Comparison of ENCODE assay signal across 22 cellular contexts in genomic region chr1:39711359-39712340, GRCh38. TPM values are rescaled to one million over a fixed set of nuclear protein-coding genes. Genes with fewer than 3 reads are reported as not detected.
DNase-seq lines count a peak whose midpoint lies in the region; ATAC-seq, FAIRE-seq and TF ChIP-seq lines count a peak whose summit lies in the region.
"Had no signal": no experiment of that assay in that cellular context is flagged by ENCODE, and none has a peak within 500 bp of the region (broad histone marks: within the 10 kb centered on the region; RNA-seq: fewer than 3 reads in every experiment).

No MANE protein-coding gene starts in this region.

- ATAC-seq in HepG2, result peak; percentile 86
- ATAC-seq in right lobe of liver, result no peak
- no peak for ATAC-seq in T-helper 17 cell
- ATAC-seq in GM19463 (IDR thresholded peaks at IDR 0.05; ENCODE audit: unreplicated experiment), result no peak
- ATAC-seq in HG02840 (IDR thresholded peaks at IDR 0.05; ENCODE audit: low FRiP score, unreplicated experiment), result no peak
- ATAC-seq: activated CD8-positive, alpha-beta T cell treated with anti-CD3 and anti-CD28 coated beads for 36 hours had no signal

- CTCF ChIA-PET in HepG2 (lab: Yijun Ruan, JAX; ENCODE audit: low intra/inter-chr PET ratio, low total read pairs), result no interaction called here
- CTCF ChIA-PET in mammary epithelial cell (lab: Charles Lee; ENCODE audit: low non-redundant PET), result no interaction called here

- H2AFZ ChIP-seq in HepG2 (ENCODE audit: low read length) (no peak overlapping the region), mammary epithelial cell (ENCODE audit: low read depth, low read length) (no peak overlapping the region)

- H3K4me3 ChIP-seq in HepG2 (replicated peaks in 1 of 3; ENCODE audit: insufficient read depth in 1 of 3, low read depth in 2 of 3, low read length in 3 of 3), result no peak overlapping the region
- no peak overlapping the region for H3K4me3 ChIP-seq in right lobe of liver
- H3K4me3 ChIP-seq in mammary epithelial cell (replicated peaks in 1 of 3; ENCODE audit: insufficient read depth in 1 of 3, low read depth in 2 of 3, low read length in 3 of 3), result no peak overlapping the region
- H3K4me3 ChIP-seq: vagina had no signal

- no peaks in the 10 kb centered on the region for H3K4me1 Mint-ChIP-seq in T-helper 17 cell
- H3K4me1 Mint-ChIP-seq: CD4-positive, CD25-positive, alpha-beta regulatory T cell; immature natural killer cell had no signal

- peaks cover 5% of the 10 kb centered on the region for H3K36me3 Mint-ChIP-seq in T-helper 17 cell (ENCODE audit: low read depth)
- H3K36me3 Mint-ChIP-seq: immature natural killer cell had no signal

- dilution Hi-C loops in mammary epithelial cell (cut with HindIII; ENCODE audit: low sequenced_read_pairs), result loop anchor here (5.0 kb wide), 1 partner anchor 99 kb away; no protein-coding TSS in a partner anchor

- no peak for TF ChIP-seq POLR2A in HepG2 (IDR thresholded peaks at IDR 0.05; ENCODE audit: insufficient read depth in 1 of 2, low read depth in 2 of 2, low read length in 2 of 2)
- TF ChIP-seq POLR2A in right lobe of liver (IDR thresholded peaks at IDR 0.05), result no peak

- no peak overlapping the region for H3K4me3 Mint-ChIP-seq in T-helper 17 cell
- H3K4me3 Mint-ChIP-seq: activated CD8-positive, alpha-beta T cell treated with anti-CD3 and anti-CD28 coated beads for 36 hours; activated T-helper 1 cell treated with anti-CD3 and anti-CD28 coated beads, Interleukin-12 subunit alpha, Interleukin-12 subunit beta, Interleukin-2, Interleukin-4 antibody, amounts not matched to agents 30 ng/mL and 10 ng/mL and 1 ng/mL, durations not matched to agents 14 hours and 24 hours and 36 hours; CD4-positive, CD25-positive, alpha-beta regulatory T cell; immature natural killer cell; neural crest cell had no signal

- TF ChIP-seq CTCF in HepG2 (CRISPR knock-in tag; IDR thresholded peaks at IDR 0.05), result no peak
- no peak for TF ChIP-seq CTCF in right lobe of liver (IDR thresholded peaks at IDR 0.05)
- no peak for TF ChIP-seq CTCF in mammary epithelial cell (conservative IDR thresholded peaks at IDR 0.05 in 1 of 2, IDR thresholded peaks at IDR 0.05 in 1 of 2; ENCODE audit: extremely low read depth in 1 of 2, insufficient read depth in 1 of 2, low read depth in 1 of 2, low read length in 2 of 2)

- no peaks in the 10 kb centered on the region for H4K20me1 ChIP-seq in HepG2 (ENCODE audit: insufficient read depth, low read length)
- H4K20me1 ChIP-seq in mammary epithelial cell (ENCODE audit: insufficient read depth, low read length), result no peaks in the 10 kb centered on the region

- H3K79me2 ChIP-seq in HepG2 (ENCODE audit: insufficient read depth, low read length) (no peaks in the 10 kb centered on the region), mammary epithelial cell (ENCODE audit: insufficient read depth, low read length) (no peaks in the 10 kb centered on the region)

- in situ Hi-C loops in HepG2 (cut with HindIII; ENCODE audit: extremely low pct_ligation_motif_present, low pct_unique_long_range_greater_than_20kb), result no loop called here
- in situ Hi-C loops in mammary epithelial cell (cut with MboI; ENCODE audit: low sequenced_read_pairs in 2 of 2), result no loop called here

- no peak overlapping the region for H3K27ac Mint-ChIP-seq in T-helper 17 cell
- H3K27ac Mint-ChIP-seq: activated CD8-positive, alpha-beta T cell treated with anti-CD3 and anti-CD28 coated beads for 36 hours; activated T-helper 1 cell treated with anti-CD3 and anti-CD28 coated beads, Interleukin-12 subunit alpha, Interleukin-12 subunit beta, Interleukin-2, Interleukin-4 antibody, amounts not matched to agents 30 ng/mL and 10 ng/mL and 1 ng/mL, durations not matched to agents 14 hours and 24 hours and 36 hours; immature natural killer cell had no signal

- no peak for FAIRE-seq in HepG2 (lab: Jason Lieb, UNC)

- POLR2A ChIA-PET in HepG2 (lab: Yijun Ruan, JAX), result no interaction called here

- intact Hi-C loops in HepG2 (cut with micrococcal nuclease; ENCODE audit: unreplicated experiment), result no loop called here
- intact Hi-C loops in right lobe of liver (cut with DNase I), result loop anchor here in 1 of 2 donors (10.0 kb wide), 1 partner anchor 107 kb away; no protein-coding TSS in a partner anchor
- intact Hi-C loops in mammary epithelial cell (cut with micrococcal nuclease), result no loop called here

- no peaks in the 10 kb centered on the region; a peak in 1 of 5 replicates for H3K27me3 ChIP-seq in HepG2 (ENCODE audit: control insufficient read depth in 1 of 2, insufficient read depth in 2 of 2, low read length in 2 of 2)
- H3K27me3 ChIP-seq in right lobe of liver, result no peaks in the 10 kb centered on the region
- no peaks in the 10 kb centered on the region for H3K27me3 ChIP-seq in mammary epithelial cell (ENCODE audit: insufficient read depth, low read length)
- H3K27me3 ChIP-seq: vagina had no signal

- H3K9me3 ChIP-seq in HepG2 (ENCODE audit: low read length) (no peaks in the 10 kb centered on the region), right lobe of liver (no peaks in the 10 kb centered on the region), mammary epithelial cell (replicated peaks; ENCODE audit: insufficient read depth, low read length) (no peaks in the 10 kb centered on the region), T-helper 17 cell (ENCODE audit: control insufficient read depth, low read length, poor library complexity, severe bottlenecking) (no peaks in the 10 kb centered on the region)
- H3K9me3 ChIP-seq: vagina had no signal

- no peak for TF ChIP-seq EP300 in HepG2 (IDR thresholded peaks at IDR 0.05; ENCODE audit: low read depth in 2 of 2, low read length in 2 of 2)
- TF ChIP-seq EP300 in HepG2 (CRISPR knock-in tag; IDR thresholded peaks at IDR 0.05; ENCODE audit: borderline replicate concordance), result no peak

- WGBS in HepG2 (ENCODE audit: low lambda C conversion rate), result 23% methylated on average over 16 of the region's 16 CpGs
- WGBS in right lobe of liver (ENCODE audit: insufficient coverage, low coverage, low lambda C conversion rate, missing lambda C conversion rate), result 69% methylated on average over 16 of the region's 16 CpGs
- WGBS in mammary epithelial cell (ENCODE audit: low coverage, missing lambda C conversion rate), result 87% methylated on average over 14 of the region's 16 CpGs

- no peak overlapping the region for H3K27ac ChIP-seq in HepG2 (ENCODE audit: extremely low read length, insufficient read depth, low read length)
- H3K27ac ChIP-seq in right lobe of liver, result no peak overlapping the region
- H3K27ac ChIP-seq in mammary epithelial cell (ENCODE audit: insufficient read depth, low read depth, low read length), result no peak overlapping the region
- H3K27ac ChIP-seq: vagina, WERI-Rb-1 had no signal

- no peak for TF ChIP-seq RAD21 in HepG2 (CRISPR knock-in tag; IDR thresholded peaks at IDR 0.05)

- H3K4me2 ChIP-seq in HepG2 (ENCODE audit: low read depth, low read length) (no peak overlapping the region), mammary epithelial cell (ENCODE audit: insufficient read depth, low read depth, low read length) (no peak overlapping the region)

- DNase-seq in HepG2 (ENCODE audit: low spot score), result peak; percentile 52
- no peak for DNase-seq in right lobe of liver
- peak; percentile 84 for DNase-seq in amniotic epithelial cell (ENCODE audit: low read depth)
- peak; percentile 54 for DNase-seq in iPS-NIHi11 (ENCODE audit: low spot score)
- no peak for DNase-seq in mammary epithelial cell
- DNase-seq in T-helper 17 cell, result no peak
- DNase-seq: activated CD8-positive, alpha-beta T cell treated with anti-CD3 and anti-CD28 coated beads for 36 hours; CD4-positive, CD25-positive, alpha-beta regulatory T cell; foreskin melanocyte; immature natural killer cell; mesenchymal stem cell; NCI-H2171; NCI-H774; stimulated activated CD4-positive, alpha-beta T cell treated with anti-CD3 and anti-CD28 coated beads, Interleukin-1b, Interleukin-23, amount 100 ng/mL, for 48 hours; WERI-Rb-1 had no signal

- peaks cover 47% of the 10 kb centered on the region for H3K27me3 Mint-ChIP-seq in T-helper 17 cell

- H3K4me1 ChIP-seq in HepG2 (ENCODE audit: insufficient read depth, low read length) (peaks cover 11% of the 10 kb centered on the region; the same call in 1 of the 2 replicates), right lobe of liver (no peaks in the 10 kb centered on the region), mammary epithelial cell (ENCODE audit: insufficient read depth, low read length) (no peaks in the 10 kb centered on the region)
- H3K4me1 ChIP-seq: vagina had no signal

- BruUV-seq in HepG2 (replicated peaks; lab: Mats Ljungman, UMichigan) (no TSS peak), mammary epithelial cell (replicated peaks; lab: Mats Ljungman, UMichigan) (no TSS peak)

- H3K9ac ChIP-seq in HepG2 (ENCODE audit: insufficient read depth, low read depth, low read length) (no peak overlapping the region), mammary epithelial cell (ENCODE audit: insufficient read depth, low read length) (no peak overlapping the region)

- H3K36me3 ChIP-seq in HepG2 (replicated peaks in 1 of 2; ENCODE audit: control insufficient read depth in 1 of 2, insufficient read depth in 2 of 2, low read length in 2 of 2) (no peaks in the 10 kb centered on the region), right lobe of liver (no peaks in the 10 kb centered on the region), mammary epithelial cell (ENCODE audit: insufficient read depth, low read length) (no peaks in the 10 kb centered on the region)
- H3K36me3 ChIP-seq: vagina, WERI-Rb-1 had no signal

RNA-seq across cellular contexts. Expression of gene HPCAL4, which starts 20.4 kb away (rescaled TPM):
- total RNA-seq in HepG2 (2016; rRNA removed; fragmentation: Illumina TruSeq; extraction: Trizol), result not detected in 2 replicates
- not detected in 2 replicates for total RNA-seq in HepG2 (2016; cell fraction: cytosol; rRNA removed; fragmentation: Illumina TruSeq; extraction: Trizol; ENCODE audit: low read depth)
- total RNA-seq in HepG2 (2016; cell fraction: insoluble cytoplasmic fraction; rRNA removed; fragmentation: Illumina TruSeq; extraction: Trizol), result not detected in 2 replicates
- total RNA-seq in HepG2 (2016; cell fraction: membrane; rRNA removed; fragmentation: Illumina TruSeq; extraction: Trizol), result not detected in 2 replicates
- total RNA-seq in HepG2 (2016; cell fraction: nucleus; rRNA removed; fragmentation: Illumina TruSeq; extraction: Trizol), result not detected in 2 replicates
- not detected in 2 replicates for polyA plus RNA-seq in HepG2 (2011; rRNA removed)
- not detected in 2 replicates for polyA plus RNA-seq in HepG2 (2011; cell fraction: cytosol; rRNA removed)
- not detected in 2 replicates for polyA plus RNA-seq in HepG2 (2011; cell fraction: nucleus; rRNA removed)
- polyA plus RNA-seq in HepG2 (2012), result not detected in 2 replicates
- polyA plus RNA-seq in HepG2 (2016; cell fraction: cytosol; fragmentation: Illumina TruSeq; extraction: Trizol; ENCODE audit: low read depth), result not detected in 2 replicates
- not detected in 2 replicates for polyA plus RNA-seq in HepG2 (2016; cell fraction: insoluble cytoplasmic fraction; fragmentation: Illumina TruSeq; extraction: Trizol; ENCODE audit: low read depth)
- polyA plus RNA-seq in HepG2 (2016; cell fraction: membrane; fragmentation: Illumina TruSeq; extraction: Trizol; ENCODE audit: low read depth), result not detected in 2 replicates
- polyA plus RNA-seq in HepG2 (2016; cell fraction: nucleus; fragmentation: Illumina TruSeq; extraction: Trizol; ENCODE audit: insufficient read depth, low read depth), result not detected in 2 replicates
- 0.23 TPM in 1 of 2 replicates, not detected in the other for polyA minus RNA-seq in HepG2 (2011; rRNA and poly(A)+ RNA removed; ENCODE audit: low replicate concordance)
- polyA minus RNA-seq in HepG2 (2011; cell fraction: cytosol; rRNA and poly(A)+ RNA removed), result not detected in 2 replicates
- polyA minus RNA-seq in HepG2 (2011; cell fraction: nucleus; rRNA and poly(A)+ RNA removed), result not detected in 2 replicates
- not detected for total RNA-seq in right lobe of liver
- under 1 TPM in 1 of 2 donors, not detected in 1; under 0.01 TPM for total RNA-seq in mammary epithelial cell
- polyA plus RNA-seq in mammary epithelial cell, result 0.02 TPM
- polyA minus RNA-seq in mammary epithelial cell, result not detected
- 10 to 100 TPM; 23.4 to 30.3 TPM for total RNA-seq in T-helper 17 cell

RNA-seq across cellular contexts. Expression of gene PPIE, which starts 27.0 kb away (rescaled TPM):
- total RNA-seq in HepG2 (2016; rRNA removed; fragmentation: Illumina TruSeq; extraction: Trizol) (15.3 and 20.9 TPM in 2 replicates), right lobe of liver (10 to 100 TPM; 16.2 to 24.9 (median 20.7) TPM), mammary epithelial cell (10 to 100 TPM; 25.0 to 50.4 TPM), T-helper 17 cell (10 to 100 TPM; 44.8 to 57.5 TPM)
- 3.8 and 4.1 TPM in 2 replicates for total RNA-seq in HepG2 (2016; cell fraction: cytosol; rRNA removed; fragmentation: Illumina TruSeq; extraction: Trizol; ENCODE audit: low read depth)
- total RNA-seq in HepG2 (2016; cell fraction: insoluble cytoplasmic fraction; rRNA removed; fragmentation: Illumina TruSeq; extraction: Trizol), result 16.7 and 22.4 TPM in 2 replicates
- 6.2 and 6.9 TPM in 2 replicates for total RNA-seq in HepG2 (2016; cell fraction: membrane; rRNA removed; fragmentation: Illumina TruSeq; extraction: Trizol)
- 11.7 and 12.9 TPM in 2 replicates for total RNA-seq in HepG2 (2016; cell fraction: nucleus; rRNA removed; fragmentation: Illumina TruSeq; extraction: Trizol)
- polyA plus RNA-seq in HepG2 (2011; rRNA removed) (24.2 and 26.3 TPM in 2 replicates), mammary epithelial cell (76.7 TPM)
- polyA plus RNA-seq in HepG2 (2011; cell fraction: cytosol; rRNA removed), result 30.4 and 32.8 TPM in 2 replicates
- 16.3 and 18.0 TPM in 2 replicates for polyA plus RNA-seq in HepG2 (2011; cell fraction: nucleus; rRNA removed)
- 14.9 and 16.1 TPM in 2 replicates for polyA plus RNA-seq in HepG2 (2012)
- polyA plus RNA-seq in HepG2 (2016; cell fraction: cytosol; fragmentation: Illumina TruSeq; extraction: Trizol; ENCODE audit: low read depth), result 3.2 and 3.6 TPM in 2 replicates
- polyA plus RNA-seq in HepG2 (2016; cell fraction: insoluble cytoplasmic fraction; fragmentation: Illumina TruSeq; extraction: Trizol; ENCODE audit: low read depth), result 25.7 and 30.7 TPM in 2 replicates
- polyA plus RNA-seq in HepG2 (2016; cell fraction: membrane; fragmentation: Illumina TruSeq; extraction: Trizol; ENCODE audit: low read depth), result 5.5 and 6.3 TPM in 2 replicates
- 14.6 and 17.0 TPM in 2 replicates for polyA plus RNA-seq in HepG2 (2016; cell fraction: nucleus; fragmentation: Illumina TruSeq; extraction: Trizol; ENCODE audit: insufficient read depth, low read depth)
- polyA minus RNA-seq in HepG2 (2011; rRNA and poly(A)+ RNA removed; ENCODE audit: low replicate concordance), result 12.2 and 26.4 TPM in 2 replicates
- polyA minus RNA-seq in HepG2 (2011; cell fraction: cytosol; rRNA and poly(A)+ RNA removed), result 4.8 and 5.6 TPM in 2 replicates
- polyA minus RNA-seq in HepG2 (2011; cell fraction: nucleus; rRNA and poly(A)+ RNA removed), result 15.5 and 15.9 TPM in 2 replicates
- polyA minus RNA-seq in mammary epithelial cell, result 4.9 TPM

RNA-seq across cellular contexts. Expression of gene NT5C1A, which starts 39.7 kb away (rescaled TPM):
- total RNA-seq in HepG2 (2016; rRNA removed; fragmentation: Illumina TruSeq; extraction: Trizol) (not detected in 2 replicates), right lobe of liver (not detected), mammary epithelial cell (under 1 TPM in 1 of 2 donors, not detected in 1; 0.33 TPM), T-helper 17 cell (under 1 TPM; 0.31 to 0.70 TPM)
- total RNA-seq in HepG2 (2016; cell fraction: cytosol; rRNA removed; fragmentation: Illumina TruSeq; extraction: Trizol; ENCODE audit: low read depth), result not detected in 2 replicates
- not detected in 2 replicates for total RNA-seq in HepG2 (2016; cell fraction: insoluble cytoplasmic fraction; rRNA removed; fragmentation: Illumina TruSeq; extraction: Trizol)
- not detected in 2 replicates for total RNA-seq in HepG2 (2016; cell fraction: membrane; rRNA removed; fragmentation: Illumina TruSeq; extraction: Trizol)
- total RNA-seq in HepG2 (2016; cell fraction: nucleus; rRNA removed; fragmentation: Illumina TruSeq; extraction: Trizol), result not detected in 2 replicates
- polyA plus RNA-seq in HepG2 (2011; rRNA removed) (not detected in 2 replicates), mammary epithelial cell (not detected)
- polyA plus RNA-seq in HepG2 (2011; cell fraction: cytosol; rRNA removed), result not detected in 2 replicates
- polyA plus RNA-seq in HepG2 (2011; cell fraction: nucleus; rRNA removed), result not detected in 2 replicates
- not detected in 2 replicates for polyA plus RNA-seq in HepG2 (2012)
- polyA plus RNA-seq in HepG2 (2016; cell fraction: cytosol; fragmentation: Illumina TruSeq; extraction: Trizol; ENCODE audit: low read depth), result not detected in 2 replicates
- not detected in 2 replicates for polyA plus RNA-seq in HepG2 (2016; cell fraction: insoluble cytoplasmic fraction; fragmentation: Illumina TruSeq; extraction: Trizol; ENCODE audit: low read depth)
- polyA plus RNA-seq in HepG2 (2016; cell fraction: membrane; fragmentation: Illumina TruSeq; extraction: Trizol; ENCODE audit: low read depth), result not detected in 2 replicates
- polyA plus RNA-seq in HepG2 (2016; cell fraction: nucleus; fragmentation: Illumina TruSeq; extraction: Trizol; ENCODE audit: insufficient read depth, low read depth), result not detected in 2 replicates
- polyA minus RNA-seq in HepG2 (2011; rRNA and poly(A)+ RNA removed; ENCODE audit: low replicate concordance), result not detected in 2 replicates
- not detected in 2 replicates for polyA minus RNA-seq in HepG2 (2011; cell fraction: cytosol; rRNA and poly(A)+ RNA removed)
- not detected in 2 replicates for polyA minus RNA-seq in HepG2 (2011; cell fraction: nucleus; rRNA and poly(A)+ RNA removed)
- not detected for polyA minus RNA-seq in mammary epithelial cell
- total RNA-seq: LHCN-M2, neural crest cell, RPMI7951, vagina had no signal
- polyA plus RNA-seq: immature natural killer cell had no signal

RNA-seq across cellular contexts. Expression of gene OXCT2, which starts 59.5 kb away (rescaled TPM):
- total RNA-seq in HepG2 (2016; rRNA removed; fragmentation: Illumina TruSeq; extraction: Trizol), result 0.33 TPM in 1 of 2 replicates, not detected in the other
- total RNA-seq in HepG2 (2016; cell fraction: cytosol; rRNA removed; fragmentation: Illumina TruSeq; extraction: Trizol; ENCODE audit: low read depth), result not detected in 2 replicates
- total RNA-seq in HepG2 (2016; cell fraction: insoluble cytoplasmic fraction; rRNA removed; fragmentation: Illumina TruSeq; extraction: Trizol), result 0.43 TPM in 1 of 2 replicates, not detected in the other
- 0.12 and 0.17 TPM in 2 replicates for total RNA-seq in HepG2 (2016; cell fraction: membrane; rRNA removed; fragmentation: Illumina TruSeq; extraction: Trizol)
- 0.22 and 0.34 TPM in 2 replicates for total RNA-seq in HepG2 (2016; cell fraction: nucleus; rRNA removed; fragmentation: Illumina TruSeq; extraction: Trizol)
- 0.21 and 0.26 TPM in 2 replicates for polyA plus RNA-seq in HepG2 (2011; rRNA removed)
- polyA plus RNA-seq in HepG2 (2011; cell fraction: cytosol; rRNA removed), result 0.18 and 0.31 TPM in 2 replicates
- 1.2 and 1.7 TPM in 2 replicates for polyA plus RNA-seq in HepG2 (2011; cell fraction: nucleus; rRNA removed)
- 0.25 TPM in 2 replicates for polyA plus RNA-seq in HepG2 (2012)
- not detected in 2 replicates for polyA plus RNA-seq in HepG2 (2016; cell fraction: cytosol; fragmentation: Illumina TruSeq; extraction: Trizol; ENCODE audit: low read depth)
- polyA plus RNA-seq in HepG2 (2016; cell fraction: insoluble cytoplasmic fraction; fragmentation: Illumina TruSeq; extraction: Trizol; ENCODE audit: low read depth), result 0.29 TPM in 1 of 2 replicates, not detected in the other
- polyA plus RNA-seq in HepG2 (2016; cell fraction: membrane; fragmentation: Illumina TruSeq; extraction: Trizol; ENCODE audit: low read depth), result not detected in 2 replicates
- polyA plus RNA-seq in HepG2 (2016; cell fraction: nucleus; fragmentation: Illumina TruSeq; extraction: Trizol; ENCODE audit: insufficient read depth, low read depth), result 0.93 and 1.2 TPM in 2 replicates
- polyA minus RNA-seq in HepG2 (2011; rRNA and poly(A)+ RNA removed; ENCODE audit: low replicate concordance), result 0.22 and 1.3 TPM in 2 replicates
- polyA minus RNA-seq in HepG2 (2011; cell fraction: cytosol; rRNA and poly(A)+ RNA removed), result 0.30 TPM in 1 of 2 replicates, not detected in the other
- 0.64 and 0.99 TPM in 2 replicates for polyA minus RNA-seq in HepG2 (2011; cell fraction: nucleus; rRNA and poly(A)+ RNA removed)
- 1 to 10 TPM in 2 of 6 experiments, under 1 TPM in 3, not detected in 1; 0.12 to 2.4 (median 0.35) TPM for total RNA-seq in right lobe of liver
- 1 to 10 TPM in 1 of 2 donors, under 1 TPM in 1; 0.28 to 1.7 TPM for total RNA-seq in mammary epithelial cell
- polyA plus RNA-seq in mammary epithelial cell, result 0.27 TPM
- polyA minus RNA-seq in mammary epithelial cell, result not detected
- under 1 TPM in 1 of 2 donors, not detected in 1; 0.70 TPM for total RNA-seq in T-helper 17 cell
- total RNA-seq: CD4-positive, CD25-positive, alpha-beta regulatory T cell; vagina had no signal
- polyA plus RNA-seq: CD4-positive, CD25-positive, alpha-beta regulatory T cell had no signal

Comparison
In these comparisons a context has a peak if more than half of its experiments do, and no peak if none do; other contexts are left out.
1. DNase-seq: peak in HepG2 (single experiment), amniotic epithelial cell (single experiment) and iPS-NIHi11 (single experiment); none in right lobe of liver (0 of 3), mammary epithelial cell (single experiment) and T-helper 17 cell (0 of 3).
2. RNA of gene HPCAL4, which starts 20.4 kb away (total RNA-seq): 23.4 to 30.3 TPM in T-helper 17 cell; under 0.01 TPM in mammary epithelial cell, not detected in HepG2 and not detected in right lobe of liver; every median in the first group is over 10 times any median in the second.